ENCODE assay signal across 20 cellular contexts in the genomic region with DNA sequence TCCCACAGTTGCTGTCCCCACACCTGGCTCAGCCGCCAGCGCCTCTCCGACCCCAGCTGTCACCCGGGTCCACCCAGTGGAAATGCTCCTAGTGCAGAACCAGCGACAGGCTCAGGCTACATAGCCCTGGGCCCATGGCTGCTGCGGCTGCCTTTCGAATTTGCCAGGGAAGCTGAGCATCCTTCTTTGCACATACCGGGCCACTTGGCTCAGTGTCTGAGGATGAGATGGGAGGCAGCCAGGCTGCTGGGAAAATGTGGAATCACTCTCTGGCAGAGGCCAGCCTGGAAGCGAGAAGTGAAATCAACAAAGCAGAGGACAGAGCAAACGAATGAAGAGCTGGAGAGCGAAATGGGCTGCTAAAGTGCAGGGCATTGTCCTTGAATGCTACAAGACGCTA.
DNase-seq lines count a peak whose midpoint lies in the region; ATAC-seq, FAIRE-seq and TF ChIP-seq lines count a peak whose summit lies in the region.
"Had no signal": no experiment of that assay in that cellular context is flagged by ENCODE, and none has a peak within 500 bp of the region (broad histone marks: within the 10 kb centered on the region; RNA-seq: fewer than 3 reads in every experiment).

No MANE protein-coding gene starts in this region.

- H3K27ac ChIP-seq in left ventricle myocardium inferior (replicated peaks) (no peak overlapping the region), H1 (ENCODE audit: low read depth, low read length) (no peak overlapping the region)
- H3K27ac ChIP-seq: BLaER1 treated with 17β-estradiol and CSF1 and Interleukin-3, amounts not matched to agents 10 nM and 100 nM; GM23248 had no signal

- TF ChIP-seq CTCF in left ventricle myocardium inferior (IDR thresholded peaks at IDR 0.05; ENCODE audit: borderline replicate concordance) (no peak), WTC11 (IDR thresholded peaks at IDR 0.05) (no peak), H1 (IDR thresholded peaks at IDR 0.05; ENCODE audit: control extremely low read depth in 1 of 3, insufficient read depth in 1 of 3, low read depth in 1 of 3, low read length in 3 of 3) (no peak)

- FAIRE-seq in H1 (lab: Jason Lieb, UNC), result no peak
- FAIRE-seq: GM12878, GM19239, HepG2 had no signal

- peak; percentile 46 for DNase-seq in cardiac septum (ENCODE audit: low spot score)
- no peak for DNase-seq in left ventricle myocardium inferior
- no peak for DNase-seq in WTC11 (ENCODE audit: low spot score)
- DNase-seq in H1 (ENCODE audit: low read depth in 1 of 2, low spot score in 2 of 2), result no peak
- DNase-seq in occipital lobe (lab: John Stamatoyannopoulos, UW), result peak; percentile 7
- DNase-seq in T-helper 2 cell, result no peak
- DNase-seq in SKM-1 (lab: John Stamatoyannopoulos, UW; ENCODE audit: unreplicated experiment), result no peak
- no peak for DNase-seq in NCI-H1930 (lab: John Stamatoyannopoulos, UW)
- DNase-seq: 8988T; Calu3; CD8-positive, alpha-beta T cell; DMS79 treated with DMSO at 0.1 percent for 48 hours; GM23248 had no signal

- H3K23ac ChIP-seq in H1 (ENCODE audit: insufficient read length), result no peak overlapping the region

- H3K79me2 ChIP-seq in H1 (ENCODE audit: control insufficient read depth in 1 of 2, insufficient read depth in 2 of 2, low read length in 2 of 2), result no peaks in the 10 kb centered on the region

- no peak overlapping the region for H3K14ac ChIP-seq in H1 (ENCODE audit: insufficient read length)

- H2AK5ac ChIP-seq in H1 (ENCODE audit: low read depth, low read length), result no peak overlapping the region

- POLR2A ChIA-PET in WTC11 (lab: Charles Lee), result no interaction called here
- POLR2A ChIA-PET in H1 (lab: Charles Lee; ENCODE audit: partially characterized antibody), result interaction anchor here (0.9 kb wide), 1 partner anchor 37 kb away, joined by 3 read pairs; no protein-coding TSS in a partner anchor

- TF ChIP-seq EP300 in H1 (IDR thresholded peaks at IDR 0.05; ENCODE audit: borderline replicate concordance in 1 of 2, low read depth in 2 of 2, low read length in 2 of 2), result no peak

- CTCF ChIA-PET in WTC11 (lab: Charles Lee), result interaction anchor here (1.4 kb wide), 1 partner anchor 82 kb away, joined by 4 read pairs; no protein-coding TSS in a partner anchor
- CTCF ChIA-PET in H1 (lab: Charles Lee; ENCODE audit: partially characterized antibody), result interaction anchor here (0.9 to 1.3 kb wide), 4 partner anchors 48 to 382 kb away, joined by 3 to 5 read pairs (median 3); no protein-coding TSS in a partner anchor

- H3K23me2 ChIP-seq in H1 (ENCODE audit: low read depth, low read length), result no peaks in the 10 kb centered on the region

- H3K27me3 Mint-ChIP-seq in WTC11 (ENCODE audit: low read depth), result no peaks in the 10 kb centered on the region; the same call in 1 of the 2 replicates

- H2BK5ac ChIP-seq in H1 (ENCODE audit: low read depth, low read length), result no peak overlapping the region

- H2BK12ac ChIP-seq in H1 (ENCODE audit: low read depth, low read length), result no peak overlapping the region

- WGBS in H1 (ENCODE audit: extremely low coverage in 1 of 2, insufficient coverage in 1 of 2, insufficient read length in 1 of 2, insufficient replicate concordance in 2 of 2, low coverage in 1 of 2, low lambda C conversion rate in 2 of 2, missing lambda C conversion rate in 1 of 2), 2 experiments, result 93% methylated on average over 12 of the region's 12 CpGs; no CpG with 5 or more reads in 1 of the 2 experiments

- H2BK120ac ChIP-seq in H1 (replicated peaks; ENCODE audit: low read depth, low read length), result no peak overlapping the region

- H4K8ac ChIP-seq in H1 (ENCODE audit: extremely low read depth, insufficient read depth, low read length), result no peak overlapping the region

- no peaks in the 10 kb centered on the region for H4K20me1 ChIP-seq in H1 (replicated peaks in 1 of 2; ENCODE audit: control insufficient read depth in 1 of 2, insufficient read depth in 2 of 2, low read length in 2 of 2)
- H4K20me1 ChIP-seq: BLaER1 treated with 17β-estradiol and CSF1 and Interleukin-3, amounts not matched to agents 10 nM and 100 nM had no signal

- H3K27me3 ChIP-seq in left ventricle myocardium inferior (ENCODE audit: low read depth) (peaks cover 55% of the 10 kb centered on the region), H1 (replicated peaks in 1 of 4; ENCODE audit: control insufficient read depth in 3 of 4, extremely low read depth in 1 of 4, insufficient read depth in 3 of 4, low read length in 3 of 4) (no peaks in the 10 kb centered on the region)
- H3K27me3 ChIP-seq: BLaER1 treated with 17β-estradiol and CSF1 and Interleukin-3, amounts not matched to agents 10 nM and 100 nM had no signal

- peaks cover 15% of the 10 kb centered on the region for H3K4me1 Mint-ChIP-seq in WTC11
- H3K4me1 Mint-ChIP-seq: B cell, IgD-negative memory B cell had no signal

- H3K4me1 ChIP-seq in left ventricle myocardium inferior (no peaks in the 10 kb centered on the region), H1 (replicated peaks in 1 of 4; ENCODE audit: control insufficient read depth in 3 of 4, insufficient read depth in 4 of 4, low read length in 3 of 4) (no peaks in the 10 kb centered on the region)
- H3K4me1 ChIP-seq: BLaER1 treated with 17β-estradiol and CSF1 and Interleukin-3, amounts not matched to agents 10 nM and 100 nM; HAP-1 had no signal

- no peak overlapping the region for H4K5ac ChIP-seq in H1 (ENCODE audit: insufficient read length, low read depth, low read length)

- H3K4ac ChIP-seq in H1 (replicated peaks; ENCODE audit: insufficient read length, low read depth, low read length), result no peak overlapping the region

- H3K18ac ChIP-seq in H1 (ENCODE audit: extremely low read depth, low read length), result peak overlapping the region; percentile 10; the same call in 1 of the 2 replicates

- H3K4me3 ChIP-seq in left ventricle myocardium inferior (no peak overlapping the region), H1 (ENCODE audit: extremely low read depth in 1 of 4, insufficient read depth in 2 of 4, low read depth in 3 of 4, low read length in 4 of 4) (no peak overlapping the region)
- H3K4me3 ChIP-seq: BLaER1 treated with 17β-estradiol and CSF1 and Interleukin-3, amounts not matched to agents 10 nM and 100 nM; GM12878; GM23248; HAP-1 had no signal

- no peak overlapping the region for H2AFZ ChIP-seq in H1 (ENCODE audit: low read length)
- H2AFZ ChIP-seq: GM23248 had no signal

- no peak overlapping the region for H3K4me2 ChIP-seq in H1 (ENCODE audit: insufficient read depth in 1 of 2, low read depth in 2 of 2, low read length in 2 of 2)
- H3K4me2 ChIP-seq: BLaER1 treated with 17β-estradiol and CSF1 and Interleukin-3, amounts not matched to agents 10 nM and 100 nM had no signal

- no peak for TF ChIP-seq RAD21 in H1 (IDR thresholded peaks at IDR 0.05 in 1 of 2, conservative IDR thresholded peaks at IDR 0.05 in 1 of 2; ENCODE audit: low read depth in 2 of 2, low read length in 2 of 2)

- H3K36me3 Mint-ChIP-seq in WTC11, result no peaks in the 10 kb centered on the region
- H3K36me3 Mint-ChIP-seq: CD8-positive, alpha-beta T cell; IgD-negative memory B cell had no signal

- no peak overlapping the region for H3K9ac ChIP-seq in H1 (replicated peaks in 1 of 4; ENCODE audit: extremely low read depth in 1 of 4, low read depth in 3 of 4, low read length in 3 of 4)
- H3K9ac ChIP-seq: BLaER1 treated with 17β-estradiol and CSF1 and Interleukin-3, amounts not matched to agents 10 nM and 100 nM; GM23248 had no signal

- no peak overlapping the region for H3K4me3 Mint-ChIP-seq in WTC11
- H3K4me3 Mint-ChIP-seq: B cell; CD8-positive, alpha-beta T cell; IgD-negative memory B cell had no signal

- no peak overlapping the region for H3K27ac Mint-ChIP-seq in WTC11
- H3K27ac Mint-ChIP-seq: B cell; CD8-positive, alpha-beta T cell; IgD-negative memory B cell had no signal

- H3K79me1 ChIP-seq in H1 (ENCODE audit: low read depth, low read length), result no peaks in the 10 kb centered on the region

- no peak overlapping the region for H2BK20ac ChIP-seq in H1 (ENCODE audit: low read length)

- intact Hi-C loops in cardiac septum (cut with DNase I) (no loop called here), left ventricle myocardium inferior (cut with micrococcal nuclease) (no loop called here)

- peaks cover 8% of the 10 kb centered on the region; the same call in 1 of the 2 replicates for H3K9me3 Mint-ChIP-seq in WTC11
- H3K9me3 Mint-ChIP-seq: CD8-positive, alpha-beta T cell; IgD-negative memory B cell had no signal

- no peak overlapping the region for H2BK15ac ChIP-seq in H1 (ENCODE audit: low read length)

- H4K91ac ChIP-seq in H1 (replicated peaks; ENCODE audit: insufficient read length, low read length), result no peak overlapping the region

- H3K9me3 ChIP-seq in left ventricle myocardium inferior (replicated peaks) (no peaks in the 10 kb centered on the region), H1 (ENCODE audit: insufficient read depth in 2 of 2, low read depth in 1 of 2, low read length in 1 of 2) (no peaks in the 10 kb centered on the region)
- H3K9me3 ChIP-seq: BLaER1 treated with 17β-estradiol and CSF1 and Interleukin-3, amounts not matched to agents 10 nM and 100 nM; HAP-1 had no signal

- H3K36me3 ChIP-seq in left ventricle myocardium inferior (no peaks in the 10 kb centered on the region), H1 (ENCODE audit: control insufficient read depth in 2 of 4, insufficient read depth in 4 of 4, low read length in 3 of 4) (no peaks in the 10 kb centered on the region)
- H3K36me3 ChIP-seq: BLaER1 treated with 17β-estradiol and CSF1 and Interleukin-3, amounts not matched to agents 10 nM and 100 nM; HAP-1 had no signal

- no peak overlapping the region for H3K56ac ChIP-seq in H1 (replicated peaks; ENCODE audit: insufficient read length, low read depth, low read length)

- TF ChIP-seq POLR2A in H1 (IDR thresholded peaks at IDR 0.05; ENCODE audit: control extremely low read depth in 1 of 2, low read depth in 2 of 2, low read length in 2 of 2), result no peak

- ATAC-seq in WTC11, result no peak
- ATAC-seq: CD8-positive, alpha-beta T cell; GM12878; HepG2 had no signal

TF ChIP-seq in WTC11, 78 proteins besides CTCF, POLR2A, EP300 and RAD21 (continues in another document):
- no peak for TF ChIP-seq FOXK1 (CRISPR knock-in tag; IDR thresholded peaks at IDR 0.05)

TF ChIP-seq in H1, 55 proteins besides CTCF, POLR2A, EP300 and RAD21 (continues in another document):
- TF ChIP-seq ASH2L (IDR thresholded peaks at IDR 0.05; ENCODE audit: low read length) (no peak), TAF1 (IDR thresholded peaks at IDR 0.05; ENCODE audit: low read depth, low read length) (no peak), SIRT6 (IDR thresholded peaks at IDR 0.05; ENCODE audit: low read length) (no peak), CBX8 (IDR thresholded peaks at IDR 0.05; ENCODE audit: borderline replicate concordance, low read depth, low read length) (no peak), BCL11A (IDR thresholded peaks at IDR 0.05; ENCODE audit: low read depth in 2 of 2, low read length in 2 of 2) (no peak), HDAC6 (IDR thresholded peaks at IDR 0.05; ENCODE audit: low read depth, low read length) (no peak), CBX5 (IDR thresholded peaks at IDR 0.05; ENCODE audit: low read depth, low read length) (no peak), POLR2AphosphoS5 (IDR thresholded peaks at IDR 0.05; ENCODE audit: low read depth, low read length) (no peak), GABPA (IDR thresholded peaks at IDR 0.05; ENCODE audit: borderline replicate concordance, insufficient read depth, low read length) (no peak), SAP30 (IDR thresholded peaks at IDR 0.05; ENCODE audit: insufficient read depth, insufficient replicate concordance, low read length) (no peak)

Comparison
In these comparisons a context has a peak if more than half of its experiments do, and no peak if none do; other contexts are left out.
1. DNase-seq: peak in cardiac septum (single experiment) and occipital lobe (single experiment); none in left ventricle myocardium inferior (single experiment), WTC11 (single experiment), H1 (0 of 2), T-helper 2 cell (0 of 5), SKM-1 (single experiment) and NCI-H1930 (0 of 2).